ENCODE assay signal across 23 cellular contexts in genomic region chr13:72218966-72219365, GRCh38.
DNase-seq lines count a peak whose midpoint lies in the region; ATAC-seq, FAIRE-seq and TF ChIP-seq lines count a peak whose summit lies in the region.
"Had no signal": no experiment of that assay in that cellular context is flagged by ENCODE, and none has a peak within 500 bp of the region (broad histone marks: within the 10 kb centered on the region; RNA-seq: fewer than 3 reads in every experiment).

No MANE protein-coding gene starts in this region.

- TF ChIP-seq POLR2A in GM12891 (IDR thresholded peaks at IDR 0.05; ENCODE audit: low read depth, low read length): no peak

- H3K27ac ChIP-seq in MM.1S (ENCODE audit: low read length): no peak overlapping the region
- H3K27ac ChIP-seq: brain microvascular endothelial cell, neural progenitor cell had no signal

- H3K36me3 ChIP-seq in MM.1S (replicated peaks; ENCODE audit: insufficient read depth, low read length): no peaks in the 10 kb centered on the region
- H3K36me3 ChIP-seq: brain microvascular endothelial cell, neural progenitor cell had no signal

- H3K4me1 ChIP-seq in MM.1S (ENCODE audit: low read length): no peaks in the 10 kb centered on the region
- H3K4me1 ChIP-seq: neural progenitor cell had no signal

- H3K79me2 ChIP-seq in MM.1S (ENCODE audit: low read length): no peaks in the 10 kb centered on the region

- no peak for TF ChIP-seq CTCF in MM.1S (IDR thresholded peaks at IDR 0.05; ENCODE audit: low read length)

- H3K9ac ChIP-seq in MM.1S (ENCODE audit: low read length): no peak overlapping the region
- H3K9ac ChIP-seq: neural progenitor cell had no signal

- ATAC-seq in GM21515 (IDR thresholded peaks at IDR 0.05; ENCODE audit: unreplicated experiment): peak; percentile 52
- ATAC-seq in HG02938 (IDR thresholded peaks at IDR 0.05; ENCODE audit: unreplicated experiment): peak; percentile 62
- no peak for ATAC-seq in HG02970 (IDR thresholded peaks at IDR 0.05; ENCODE audit: low FRiP score, unreplicated experiment)
- no peak for ATAC-seq in GM18511 (IDR thresholded peaks at IDR 0.05; ENCODE audit: unreplicated experiment)
- ATAC-seq: activated CD8-positive, alpha-beta T cell treated with anti-CD3 and anti-CD28 coated beads, Interleukin-2, amount 10 ng/mL, durations not matched to agents 7 days and 5 days; left colon; sciatic nerve; stimulated activated naive CD8-positive, alpha-beta T cell treated with anti-CD3 and anti-CD28 coated beads, Interleukin-15, amount 100 ng/mL, for 72 hours had no signal

- DNase-seq in GM12891 (ENCODE audit: insufficient read length, low spot score) (no peak), MM.1S (peak; percentile 21), RPMI8226 (no peak), SKM-1 (lab: John Stamatoyannopoulos, UW; ENCODE audit: unreplicated experiment) (no peak)
- DNase-seq: activated B cell treated with CpG ODN at 0.5 μM for 24 hours; activated CD8-positive, alpha-beta T cell treated with anti-CD3 and anti-CD28 coated beads, Interleukin-2, amount 10 ng/mL, durations not matched to agents 7 days and 5 days; activated naive CD8-positive, alpha-beta T cell treated with anti-CD3 and anti-CD28 coated beads, Interleukin-2, amount 10 ng/mL, durations not matched to agents 7 days and 5 days; brain microvascular endothelial cell; CD4-positive, CD25-positive, alpha-beta regulatory T cell; cortex of kidney; H7; left colon; midbrain; NCI-H1694; NCI-H2227 treated with DMSO at 0.1 percent for 48 hours; stimulated activated naive CD8-positive, alpha-beta T cell treated with anti-CD3 and anti-CD28 coated beads, Interleukin-15, amount 100 ng/mL, for 72 hours had no signal

- H4K20me1 ChIP-seq in MM.1S (ENCODE audit: insufficient read depth, low read length): no peaks in the 10 kb centered on the region

- no peak overlapping the region for H2AFZ ChIP-seq in MM.1S (ENCODE audit: low read length)
- H2AFZ ChIP-seq: neural progenitor cell had no signal

- H3K9me2 ChIP-seq in MM.1S (replicated peaks; ENCODE audit: insufficient read depth, low read length): no peaks in the 10 kb centered on the region

- no peak overlapping the region for H3K4me3 ChIP-seq in MM.1S (ENCODE audit: low read length)
- H3K4me3 ChIP-seq: neural progenitor cell had no signal

- no peaks in the 10 kb centered on the region for H3F3A ChIP-seq in MM.1S (ENCODE audit: insufficient read depth, low read length)

- no peaks in the 10 kb centered on the region for H3K9me3 ChIP-seq in MM.1S (replicated peaks; ENCODE audit: insufficient read depth, low read length)

- no peak for FAIRE-seq in GM12891 (lab: Jason Lieb, UNC)
- FAIRE-seq: HTR-8/SVneo had no signal

- H3K4me2 ChIP-seq in MM.1S (ENCODE audit: low read depth, low read length): no peak overlapping the region
- H3K4me2 ChIP-seq: neural progenitor cell had no signal

- H3K27me3 ChIP-seq in MM.1S (replicated peaks; ENCODE audit: insufficient read depth, low read length): no peaks in the 10 kb centered on the region
- H3K27me3 ChIP-seq: brain microvascular endothelial cell, neural progenitor cell had no signal

TF ChIP-seq in GM12891, 5 proteins besides CTCF, POLR2A, EP300 and RAD21:
- TF ChIP-seq PAX5 (IDR thresholded peaks at IDR 0.05; ENCODE audit: insufficient read depth, low read length, severe bottlenecking) (no peak), POLR2AphosphoS5 (IDR thresholded peaks at IDR 0.05; ENCODE audit: low read depth, low read length) (no peak), TAF1 (IDR thresholded peaks at IDR 0.05; ENCODE audit: low read depth, low read length) (no peak), POU2F2 (IDR thresholded peaks at IDR 0.05; ENCODE audit: low read depth, low read length) (no peak), SPI1 (IDR thresholded peaks at IDR 0.05; ENCODE audit: low read depth, low read length) (peak; percentile 82)

Comparison
In these comparisons a context has a peak if more than half of its experiments do, and no peak if none do; other contexts are left out.
1. ATAC-seq: peak in GM21515 (single experiment) and HG02938 (single experiment); none in HG02970 (single experiment) and GM18511 (single experiment).